8 cellular contexts compared by ENCODE assay signal in genomic region chr11:70270877-70271634, GRCh38. TPM values are rescaled to one million over a fixed set of nuclear protein-coding genes. Genes with fewer than 3 reads are reported as not detected.
A peak's percentile ranks its signal among the peaks of the same experiment; 100 is the strongest.
DNase-seq lines count a peak whose midpoint lies in the region; ATAC-seq and TF ChIP-seq lines count a peak whose summit lies in the region.

No MANE protein-coding gene starts in this region.

- TF ChIP-seq CTCF in GM13977 (IDR thresholded peaks at IDR 0.05; ENCODE audit: extremely low read depth, insufficient read depth, missing control alignments) (no peak), stomach (IDR thresholded peaks at IDR 0.05) (peak in 1 of 7 experiments; percentile 21)

- peak; percentile 36 for ATAC-seq in HG02571 (IDR thresholded peaks at IDR 0.05; ENCODE audit: unreplicated experiment)

- 0 to 1% (median 1%) methylated on average over 18 to 75 of the region's 75 CpGs for WGBS in stomach, 5 donors

- intact Hi-C loops in stomach (cut with DNase I; ENCODE audit: low total_unique reads): no loop called here

- peaks cover 17 to 21% of the 10 kb centered on the region in 2 donors for H3K36me3 ChIP-seq in muscle layer of duodenum (ENCODE audit: control insufficient read depth in 1 of 2, insufficient read depth in 2 of 2, low read length in 2 of 2)
- H3K36me3 ChIP-seq in stomach: peaks cover 18 to 41% (median 30%) of the 10 kb centered on the region in 4 donors

- no peak for TF ChIP-seq EP300 in stomach (IDR thresholded peaks at IDR 0.05)

- in situ Hi-C loops in GM13977 (cut with MboI; ENCODE audit: low pct_unique_long_range_greater_than_20kb, low sequenced_read_pairs, unreplicated experiment): no loop called here

- H3K9me3 ChIP-seq in muscle layer of duodenum (ENCODE audit: control insufficient read depth in 1 of 2, low read length in 2 of 2) (no peaks in the 10 kb centered on the region), stomach (no peaks in the 10 kb centered on the region)

- TF ChIP-seq POLR2A in stomach (IDR thresholded peaks at IDR 0.05): no peak

- peak; percentile 73 for DNase-seq in GM13977 (ENCODE audit: low spot score)
- DNase-seq in NCI-H1048 (lab: John Stamatoyannopoulos, UW): peak; percentile 1
- peak; percentile 81 for DNase-seq in activated CD8-positive, alpha-beta memory T cell treated with anti-CD3 and anti-CD28 coated beads for 24 hours
- DNase-seq in epithelial cell of prostate (ENCODE audit: low read depth, low spot score): no peak
- DNase-seq in stomach: peak; percentile 33
- no peak for DNase-seq in foreskin melanocyte

- peak overlapping the region; percentile 79 to 88 for H3K4me3 ChIP-seq in muscle layer of duodenum (ENCODE audit: low read depth in 1 of 2, low read length in 2 of 2)
- peak overlapping the region; percentile 78 to 99 (median 92) for H3K4me3 ChIP-seq in stomach

- no peaks in the 10 kb centered on the region for H3K27me3 ChIP-seq in muscle layer of duodenum (ENCODE audit: low read depth, low read length)
- H3K27me3 ChIP-seq in stomach: no peaks in the 10 kb centered on the region

- H3K27ac ChIP-seq in epithelial cell of prostate (peak overlapping the region; percentile 46), muscle layer of duodenum (ENCODE audit: low read length) (peak overlapping the region; percentile 39), stomach (peak overlapping the region; percentile 86 to 96 (median 92))

- H3K4me1 ChIP-seq in muscle layer of duodenum (ENCODE audit: control insufficient read depth in 1 of 2, insufficient read depth in 2 of 2, low read length in 2 of 2): peaks cover 6 to 19% of the 10 kb centered on the region in 2 donors
- H3K4me1 ChIP-seq in stomach: peaks cover 18 to 52% (median 37%) of the 10 kb centered on the region in 4 donors

RNA-seq across cellular contexts. Expression of gene PPFIA1, which starts 0.6 kb away (rescaled TPM):
- total RNA-seq in stomach: 100 to 1,000 TPM in 1 of 5 donors, 10 to 100 TPM in 4; 29.8 to 108 (median 47.2) TPM
- polyA plus RNA-seq in stomach: 10 to 100 TPM; 10.8 to 13.2 (median 12.8) TPM

Comparison
In these comparisons a context has a peak if more than half of its experiments do, and no peak if none do; other contexts are left out.
1. DNase-seq: peak in GM13977 (single experiment), NCI-H1048 (single experiment), activated CD8-positive, alpha-beta memory T cell treated with anti-CD3 and anti-CD28 coated beads for 24 hours (single experiment) and stomach (single experiment); none in epithelial cell of prostate (single experiment) and foreskin melanocyte (single experiment).
2. H3K27ac ChIP-seq: peak in every context shown above with its lines; median percentile 92 in stomach; 46 in epithelial cell of prostate; 39 in muscle layer of duodenum.